Comparison of ENCODE assay signal across 10 cellular contexts in the genomic region with DNA sequence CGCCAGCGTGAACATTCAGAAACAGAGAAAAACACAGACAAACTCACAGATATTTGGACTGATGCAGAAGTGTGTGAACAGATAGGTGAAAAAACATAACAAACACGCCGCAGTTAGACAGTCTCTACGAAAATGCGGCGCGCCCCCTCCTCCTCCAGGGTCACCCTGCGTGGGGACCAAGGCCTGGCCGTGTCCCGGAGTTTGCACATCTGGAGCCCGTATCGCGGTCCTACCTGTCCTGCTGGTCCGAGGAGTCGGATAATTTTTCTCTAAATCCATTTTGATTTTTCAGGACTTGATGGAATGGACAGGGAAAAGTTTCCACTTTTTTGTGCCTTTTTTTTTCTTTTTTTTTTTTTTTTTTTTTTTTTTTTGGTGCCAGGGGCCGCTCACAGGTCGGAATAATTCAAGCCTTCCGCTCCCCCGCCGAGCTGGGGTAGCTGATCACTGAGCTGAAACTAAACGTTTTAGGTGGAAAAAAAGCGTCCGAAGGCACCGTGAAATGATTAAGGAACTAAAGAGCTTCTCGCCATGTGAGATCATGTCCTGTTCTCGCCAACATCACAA. TPM values are rescaled to one million over a fixed set of nuclear protein-coding genes. Genes with fewer than 3 reads are reported as not detected.
DNase-seq lines count a peak whose midpoint lies in the region; ATAC-seq, FAIRE-seq and TF ChIP-seq lines count a peak whose summit lies in the region.
"Had no signal": no experiment of that assay in that cellular context is flagged by ENCODE, and none has a peak within 500 bp of the region (broad histone marks: within the 10 kb centered on the region; RNA-seq: fewer than 3 reads in every experiment).

TSS of gene PAX5 (minus strand) at position 516 of the 567 bp plus-strand sequence. CDS start at position 279, 237 bp downstream.

- H2AFZ ChIP-seq in keratinocyte (ENCODE audit: control insufficient read depth, low read length) = no peak within 1 kb of the TSS

- H3K4me2 ChIP-seq in keratinocyte (ENCODE audit: control insufficient read depth, extremely low read depth, insufficient read depth, low read depth, low read length) = peak within 1 kb of the TSS; percentile 29

- H3K27ac ChIP-seq in keratinocyte (ENCODE audit: control insufficient read depth, insufficient read depth, low read length) = no peak within 1 kb of the TSS
- H3K27ac ChIP-seq in subcutaneous abdominal adipose tissue (ENCODE audit: low read depth, low read length) = no peak within 1 kb of the TSS

- CTCF ChIA-PET in activated naive CD4-positive, alpha-beta T cell treated with anti-CD3 and anti-CD28 coated beads, Interleukin-2, amount 10 ng/mL, durations not matched to agents 7 days and 5 days (lab: Charles Lee) = no interaction called here
- CTCF ChIA-PET in WTC11 (lab: Charles Lee) = interaction anchor here (1.6 to 4.6 kb wide), 3 partner anchors 38 to 87 kb away, joined by 8 to 15 read pairs (median 10); partner anchors contain the start of gene ZCCHC7

- H3K27me3 ChIP-seq in keratinocyte (ENCODE audit: control insufficient read depth, extremely low read depth, insufficient read depth, low read length) = peaks cover 100% of the 10 kb centered on the region
- peaks cover 87 to 97% (median 92%) of the 10 kb centered on the region in 5 donors for H3K27me3 ChIP-seq in subcutaneous abdominal adipose tissue (ENCODE audit: control insufficient read depth in 5 of 5, insufficient read depth in 4 of 5, low read length in 5 of 5)

- dilution Hi-C loops in keratinocyte (cut with MboI; ENCODE audit: extremely low pct_ligation_motif_present, low sequenced_read_pairs) = no loop called here

- H3K4me3 ChIP-seq in keratinocyte (ENCODE audit: control insufficient read depth in 2 of 3, extremely low read depth in 1 of 3, insufficient read depth in 2 of 3, low read depth in 1 of 3, low read length in 3 of 3) (no peak within 1 kb of the TSS), subcutaneous abdominal adipose tissue (ENCODE audit: low read depth in 1 of 5, low read length in 5 of 5) (peak within 1 kb of the TSS in 4 of 5 donors; percentile 11 to 47 (median 38))

- no peaks in the 10 kb centered on the region for H3K36me3 ChIP-seq in keratinocyte (ENCODE audit: control insufficient read depth in 2 of 2, extremely low read depth in 1 of 2, insufficient read depth in 2 of 2, low read length in 2 of 2)
- no peaks in the 10 kb centered on the region for H3K36me3 ChIP-seq in subcutaneous abdominal adipose tissue (ENCODE audit: control insufficient read depth in 5 of 5, insufficient read depth in 5 of 5, low read length in 5 of 5)

- no peak for FAIRE-seq in keratinocyte (lab: Jason Lieb, UNC)
- FAIRE-seq: endometrium had no signal

- no peaks in the 10 kb centered on the region for H3K9me1 ChIP-seq in keratinocyte (ENCODE audit: control insufficient read depth, extremely low read depth, insufficient read depth, low read length)

- H3K9ac ChIP-seq in keratinocyte (ENCODE audit: control insufficient read depth, extremely low read depth, insufficient read depth, low read length) (no peak within 1 kb of the TSS), subcutaneous abdominal adipose tissue (ENCODE audit: low read length in 5 of 5) (no peak within 1 kb of the TSS)

- H3K36me3 Mint-ChIP-seq in activated naive CD4-positive, alpha-beta T cell treated with anti-CD3 and anti-CD28 coated beads, Interleukin-2, amount 10 ng/mL, durations not matched to agents 7 days and 5 days = peaks cover 11% of the 10 kb centered on the region
- no peaks in the 10 kb centered on the region for H3K36me3 Mint-ChIP-seq in WTC11

- H3K27me3 Mint-ChIP-seq in activated naive CD4-positive, alpha-beta T cell treated with anti-CD3 and anti-CD28 coated beads, Interleukin-2, amount 10 ng/mL, durations not matched to agents 7 days and 5 days = peaks cover 99% of the 10 kb centered on the region
- H3K27me3 Mint-ChIP-seq in WTC11 (ENCODE audit: low read depth) = peaks cover 100% of the 10 kb centered on the region

- H3K9me3 ChIP-seq in keratinocyte (ENCODE audit: control insufficient read depth, low read depth, low read length) (no peaks in the 10 kb centered on the region), subcutaneous abdominal adipose tissue (ENCODE audit: control insufficient read depth in 5 of 5, low read length in 5 of 5) (no peaks in the 10 kb centered on the region)

- no peak for ATAC-seq in WTC11

- peak within 1 kb of the TSS; percentile 43 for H3K4me3 Mint-ChIP-seq in activated naive CD4-positive, alpha-beta T cell treated with anti-CD3 and anti-CD28 coated beads, Interleukin-2, amount 10 ng/mL, durations not matched to agents 7 days and 5 days
- H3K4me3 Mint-ChIP-seq in WTC11 = peak within 1 kb of the TSS; percentile 74

- no peak for DNase-seq in activated naive CD4-positive, alpha-beta T cell treated with anti-CD3 and anti-CD28 coated beads, Interleukin-2, amount 10 ng/mL, durations not matched to agents 7 days and 5 days
- no peak for DNase-seq in activated naive CD4-positive, alpha-beta T cell treated with Interleukin-2 at 50 U/mL for 16 hours
- no peak for DNase-seq in WTC11 (ENCODE audit: low spot score)
- DNase-seq in keratinocyte (ENCODE audit: low read depth, low spot score) = no peak
- DNase-seq in NCI-H1694 treated with DMSO at 0.1 percent for 48 hours (lab: John Stamatoyannopoulos, UW) = no peak
- no peak for DNase-seq in SKM-1 treated with dmso at 0.1 percent for 144 hours (lab: John Stamatoyannopoulos, UW; ENCODE audit: unreplicated experiment)
- DNase-seq in NCI-H187 (lab: John Stamatoyannopoulos, UW) = no peak
- DNase-seq: NCI-H226 had no signal

- H4K20me1 ChIP-seq in keratinocyte (ENCODE audit: control insufficient read depth, extremely low read depth, insufficient read depth, low read length) = peaks cover 10% of the 10 kb centered on the region

- no peaks in the 10 kb centered on the region for H3K79me2 ChIP-seq in keratinocyte (ENCODE audit: control insufficient read depth, insufficient read depth, low read length)

- H3K4me1 ChIP-seq in keratinocyte (ENCODE audit: control insufficient read depth, extremely low read depth, insufficient read depth, low read length) (peaks cover 32% of the 10 kb centered on the region), subcutaneous abdominal adipose tissue (ENCODE audit: control insufficient read depth in 5 of 5, insufficient read depth in 5 of 5, low read length in 5 of 5) (peaks cover 0 to 61% (median 53%) of the 10 kb centered on the region in 5 donors)

- POLR2A ChIA-PET in WTC11 (lab: Charles Lee) = interaction anchor here (0.6 to 0.9 kb wide), 2 partner anchors 86 to 216 kb away, joined by 3 to 8 read pairs; partner anchors contain the start of gene ZCCHC7

- H3K4me1 Mint-ChIP-seq in activated naive CD4-positive, alpha-beta T cell treated with anti-CD3 and anti-CD28 coated beads, Interleukin-2, amount 10 ng/mL, durations not matched to agents 7 days and 5 days = peaks cover 62% of the 10 kb centered on the region
- peaks cover 53% of the 10 kb centered on the region for H3K4me1 Mint-ChIP-seq in WTC11

- no peak for TF ChIP-seq CTCF in WTC11 (IDR thresholded peaks at IDR 0.05)
- TF ChIP-seq CTCF in keratinocyte (optimal IDR thresholded peaks at IDR 0.05 in 1 of 3, IDR thresholded peaks at IDR 0.05 in 1 of 3, conservative IDR thresholded peaks at IDR 0.05 in 1 of 3; ENCODE audit: extremely low read depth in 1 of 3, insufficient read depth in 2 of 3, low read length in 3 of 3) = no peak

- H3K27ac Mint-ChIP-seq in activated naive CD4-positive, alpha-beta T cell treated with anti-CD3 and anti-CD28 coated beads, Interleukin-2, amount 10 ng/mL, durations not matched to agents 7 days and 5 days = peak within 1 kb of the TSS; percentile 68
- H3K27ac Mint-ChIP-seq in WTC11 = no peak within 1 kb of the TSS; the same call in 1 of the 2 replicates

- no peaks in the 10 kb centered on the region for H3K9me3 Mint-ChIP-seq in activated naive CD4-positive, alpha-beta T cell treated with anti-CD3 and anti-CD28 coated beads, Interleukin-2, amount 10 ng/mL, durations not matched to agents 7 days and 5 days
- no peaks in the 10 kb centered on the region for H3K9me3 Mint-ChIP-seq in WTC11

TF ChIP-seq in WTC11, 78 proteins besides CTCF, POLR2A, EP300 and RAD21 (continues in another document):
- no peak for TF ChIP-seq ZNF219 (CRISPR knock-in tag; IDR thresholded peaks at IDR 0.05; ENCODE audit: borderline replicate concordance)
- TF ChIP-seq CREB1 (CRISPR knock-in tag; IDR thresholded peaks at IDR 0.05) = no peak
- no peak for TF ChIP-seq ZNF232 (CRISPR knock-in tag; IDR thresholded peaks at IDR 0.05)
- TF ChIP-seq E2F4 (CRISPR knock-in tag; IDR thresholded peaks at IDR 0.05; ENCODE audit: borderline replicate concordance, low read depth) = no peak
- no peak for TF ChIP-seq HMGA2 (CRISPR knock-in tag; IDR thresholded peaks at IDR 0.05)
- no peak for TF ChIP-seq SMAD3 (CRISPR knock-in tag; IDR thresholded peaks at IDR 0.05; ENCODE audit: borderline replicate concordance)
- no peak for TF ChIP-seq MYBL2 (CRISPR knock-in tag; IDR thresholded peaks at IDR 0.05)
- TF ChIP-seq ETV6 (CRISPR knock-in tag; IDR thresholded peaks at IDR 0.05) = no peak
- no peak for TF ChIP-seq RORB (CRISPR knock-in tag; IDR thresholded peaks at IDR 0.05)
- TF ChIP-seq, protein P1, sequence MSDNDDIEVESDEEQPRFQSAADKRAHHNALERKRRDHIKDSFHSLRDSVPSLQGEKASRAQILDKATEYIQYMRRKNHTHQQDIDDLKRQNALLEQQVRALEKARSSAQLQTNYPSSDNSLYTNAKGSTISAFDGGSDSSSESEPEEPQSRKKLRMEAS (CRISPR knock-in tag; IDR thresholded peaks at IDR 0.05) = no peak
- TF ChIP-seq NFE2L1 (CRISPR knock-in tag; IDR thresholded peaks at IDR 0.05) = no peak

RNA-seq across cellular contexts. Expression of gene PAX5, which starts in this region (rescaled TPM):
- 3.5 to 6.6 TPM (median 4.4 TPM) in 3 replicates for total RNA-seq in WTC11 (2021)
- not detected in 3 replicates for polyA plus RNA-seq in keratinocyte
- not detected for polyA plus RNA-seq in keratinocyte (2011; ENCODE audit: low read depth)
- not detected in 2 replicates for polyA plus RNA-seq in keratinocyte (2011; cell fraction: cytosol; rRNA removed)
- polyA plus RNA-seq in keratinocyte (2011; cell fraction: nucleus; rRNA removed) = not detected in 2 replicates
- not detected in 2 replicates for polyA plus RNA-seq in keratinocyte (2012; ENCODE audit: low replicate concordance)
- not detected in 3 replicates for polyA minus RNA-seq in keratinocyte
- not detected for polyA minus RNA-seq in keratinocyte (2011; cell fraction: cytosol; rRNA and poly(A)+ RNA removed)
- not detected in 2 replicates for polyA minus RNA-seq in keratinocyte (2011; cell fraction: nucleus; rRNA and poly(A)+ RNA removed)

Comparison
In these comparisons a context has a peak if more than half of its experiments do, and no peak if none do; other contexts are left out.
1. H3K4me3 ChIP-seq: peak in subcutaneous abdominal adipose tissue (4 of 5); none in keratinocyte (0 of 3).